1 cellular context compared by ENCODE assay signal in genomic region chr11:68816917-68817419, GRCh38.
TF ChIP-seq lines count a peak whose summit lies in the region.

No MANE protein-coding gene starts in this region.

TF ChIP-seq in SK-N-SH, 30 proteins besides CTCF, POLR2A, EP300 and RAD21 (continued from another document):
- TF ChIP-seq REST (IDR thresholded peaks at IDR 0.05; ENCODE audit: low read depth, low read length) (no peak), CHD2 (IDR thresholded peaks at IDR 0.05; ENCODE audit: low read length, partially characterized antibody) (no peak)
TF ChIP-seq in SK-N-SH: peak in this region for 1.
